ENCODE assay signal across 8 cellular contexts in the genomic region with DNA sequence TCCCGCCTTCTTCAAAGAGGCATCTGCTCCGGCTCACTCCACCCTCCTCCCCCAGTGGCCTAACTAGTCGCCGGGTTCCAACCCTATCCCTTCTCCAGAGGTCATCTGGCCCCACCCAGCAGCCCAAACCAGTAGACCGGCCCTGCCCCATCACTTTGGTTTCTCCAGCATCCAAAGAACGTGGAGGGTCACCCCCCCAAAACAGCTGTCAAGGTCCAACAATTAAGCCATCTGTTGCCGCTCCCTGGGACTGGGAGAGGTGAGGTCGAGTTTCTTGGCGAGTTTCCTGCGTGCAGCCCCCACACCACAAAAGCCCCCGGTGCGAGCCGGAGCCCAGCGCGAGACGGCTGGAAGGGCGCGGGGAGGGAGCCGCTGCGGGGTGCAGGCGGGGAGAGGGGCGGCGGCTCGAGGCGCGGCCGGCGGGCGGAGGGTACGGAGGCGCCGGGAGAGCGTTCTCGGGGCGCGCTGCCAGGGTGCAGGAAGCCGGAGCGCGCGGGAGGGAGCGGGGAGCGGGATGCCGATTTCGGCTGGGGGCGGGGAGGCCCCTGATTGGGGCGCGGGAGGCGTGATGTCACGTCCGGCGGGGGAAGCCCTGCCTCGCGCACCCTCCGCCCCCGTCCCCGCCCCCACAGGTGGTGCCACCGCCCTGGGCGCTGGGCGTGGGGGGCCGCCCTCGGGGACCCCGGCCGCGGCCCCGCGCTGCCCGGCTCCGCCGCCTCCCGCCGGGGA. TPM values are rescaled to one million over a fixed set of nuclear protein-coding genes. Genes with fewer than 3 reads are reported as not detected.
A peak's percentile ranks its signal among the peaks of the same experiment; 100 is the strongest.
DNase-seq lines count a peak whose midpoint lies in the region; ATAC-seq and TF ChIP-seq lines count a peak whose summit lies in the region.

No MANE protein-coding gene starts in this region.

- no peaks in the 10 kb centered on the region for H3K36me3 ChIP-seq in liver (ENCODE audit: control insufficient read depth in 4 of 4, insufficient read depth in 3 of 4, low read depth in 1 of 4, low read length in 3 of 4)

- H3K4me3 ChIP-seq in GM12875 (ENCODE audit: low read depth, low read length) (peak overlapping the region; percentile 17), liver (ENCODE audit: low read depth in 1 of 3, low read length in 3 of 3) (peak overlapping the region in 2 of 3 donors; percentile 50 to 80)

- H3K27me3 ChIP-seq in liver (ENCODE audit: control insufficient read depth in 4 of 4, insufficient read depth in 4 of 4, low read length in 3 of 4): no peaks in the 10 kb centered on the region

- DNase-seq in NCI-H345 treated with DMSO at 0.1 percent for 48 hours (lab: John Stamatoyannopoulos, UW; ENCODE audit: unreplicated experiment) (peak; percentile 67), dermis blood vessel endothelial cell (peak; percentile 71)
- peak; percentile 90 to 91 for DNase-seq in activated CD4-positive, alpha-beta T cell treated with anti-CD3 and anti-CD28 coated beads, Interleukin-2, amount 50 U/mL, for 48 hours
- DNase-seq in stimulated activated CD4-positive, alpha-beta T cell treated with anti-CD3 and anti-CD28 coated beads, Interleukin-4, amount 100 ng/mL, for 1 hour: peak; percentile 84

- TF ChIP-seq RAD21 in liver (IDR thresholded peaks at IDR 0.05): no peak

- H3K9me3 ChIP-seq in liver (ENCODE audit: control insufficient read depth in 4 of 4, low read length in 3 of 4): no peaks in the 10 kb centered on the region

- H3K4me1 ChIP-seq in liver (ENCODE audit: control insufficient read depth in 4 of 4, insufficient read depth in 4 of 4, low read length in 3 of 4): peaks cover 7 to 36% (median 20%) of the 10 kb centered on the region in 4 donors

- ATAC-seq in HG02884 (IDR thresholded peaks at IDR 0.05; ENCODE audit: unreplicated experiment): peak; percentile 44
- no peak for ATAC-seq in GM18873 (IDR thresholded peaks at IDR 0.05; ENCODE audit: low FRiP score, unreplicated experiment)

- TF ChIP-seq CTCF in GM12875 (IDR thresholded peaks at IDR 0.05; ENCODE audit: borderline replicate concordance, insufficient read depth, low read depth, low read length) (no peak), liver (IDR thresholded peaks at IDR 0.05; ENCODE audit: low read depth, low read length, missing input control) (no peak)

- peak overlapping the region in 1 of 2 donors; percentile 53 for H3K27ac ChIP-seq in liver (ENCODE audit: low read depth in 1 of 2, low read length in 2 of 2)

- no peak overlapping the region for H3K9ac ChIP-seq in liver (ENCODE audit: low read depth in 1 of 2, low read length in 2 of 2)

- 5% methylated on average over 71 of the region's 71 CpGs for whole genome bisulfite sequencing in liver

TF ChIP-seq in liver, 16 proteins besides CTCF, POLR2A, EP300 and RAD21:
- no peak for TF ChIP-seq NR2F2 (IDR thresholded peaks at IDR 0.05)
- TF ChIP-seq, protein P1, sequence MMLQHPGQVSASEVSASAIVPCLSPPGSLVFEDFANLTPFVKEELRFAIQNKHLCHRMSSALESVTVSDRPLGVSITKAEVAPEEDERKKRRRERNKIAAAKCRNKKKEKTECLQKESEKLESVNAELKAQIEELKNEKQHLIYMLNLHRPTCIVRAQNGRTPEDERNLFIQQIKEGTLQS (IDR thresholded peaks at IDR 0.05): no peak
- TF ChIP-seq GABPA (IDR thresholded peaks at IDR 0.05 in 1 of 2, conservative IDR thresholded peaks at IDR 0.05 in 1 of 2): peak in 1 of 2 donors; percentile 58
- no peak for TF ChIP-seq YY1 (IDR thresholded peaks at IDR 0.05)

RNA-seq across cellular contexts. Expression of a gene that starts 0.6 kb away (rescaled TPM):
- total RNA-seq in dermis blood vessel endothelial cell: 8.3 and 11.3 TPM in 2 replicates
- 10 to 100 TPM in 1 of 2 donors, 1 to 10 TPM in 1; 3.2 to 13.4 TPM for total RNA-seq in liver
- 10 to 100 TPM in 1 of 2 donors, 1 to 10 TPM in 1; 4.8 to 41.0 TPM for polyA plus RNA-seq in liver
